26 cellular contexts compared by ENCODE assay signal in the genomic region with DNA sequence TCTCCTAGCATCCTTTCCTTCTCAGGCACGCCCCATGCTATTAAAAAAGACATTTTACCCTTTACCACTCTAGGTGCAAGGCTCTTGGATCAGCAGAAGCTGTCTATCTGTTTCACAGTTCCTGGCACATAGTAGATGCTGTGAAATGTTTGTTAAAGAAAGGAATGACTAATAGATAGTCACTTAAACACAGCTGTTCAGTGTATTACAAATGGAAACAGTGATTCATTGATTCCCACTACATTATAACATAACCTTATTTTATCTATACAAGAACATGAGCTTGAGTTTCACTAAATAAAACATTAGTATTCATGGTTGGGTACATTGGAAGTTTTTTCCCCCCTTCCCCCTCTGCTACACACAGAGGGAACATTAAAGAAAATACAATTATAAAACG.
A peak's percentile ranks its signal among the peaks of the same experiment; 100 is the strongest.
DNase-seq lines count a peak whose midpoint lies in the region; ATAC-seq, FAIRE-seq and TF ChIP-seq lines count a peak whose summit lies in the region.
"Had no signal": no experiment of that assay in that cellular context is flagged by ENCODE, and none has a peak within 500 bp of the region (broad histone marks: within the 10 kb centered on the region; RNA-seq: fewer than 3 reads in every experiment).

No MANE protein-coding gene starts in this region.

- no peaks in the 10 kb centered on the region for H4K20me1 ChIP-seq in astrocyte (ENCODE audit: insufficient read depth, low read length)

- no peak overlapping the region for H3K4me3 ChIP-seq in astrocyte (ENCODE audit: insufficient read depth, low read depth, low read length)
- no peak overlapping the region for H3K4me3 ChIP-seq in uterus
- H3K4me3 ChIP-seq in SJCRH30: no peak overlapping the region
- H3K4me3 ChIP-seq: adrenal gland, GM23338, right lobe of liver, upper lobe of right lung had no signal

- H2AFZ ChIP-seq in astrocyte (ENCODE audit: low read depth, low read length): no peak overlapping the region
- H2AFZ ChIP-seq: GM23338, parathyroid adenoma had no signal

- H3K27me3 ChIP-seq in astrocyte (ENCODE audit: insufficient read depth, low read length) (no peaks in the 10 kb centered on the region), uterus (no peaks in the 10 kb centered on the region), SJCRH30 (no peaks in the 10 kb centered on the region)
- H3K27me3 ChIP-seq: adrenal gland, right lobe of liver, upper lobe of right lung had no signal

- H3K27me3 Mint-ChIP-seq in astrocyte (ENCODE audit: low read depth, unreplicated experiment): no peaks in the 10 kb centered on the region
- no peaks in the 10 kb centered on the region for H3K27me3 Mint-ChIP-seq in neural crest cell (ENCODE audit: low read depth)
- H3K27me3 Mint-ChIP-seq: central memory CD8-positive, alpha-beta T cell; naive thymus-derived CD4-positive, alpha-beta T cell had no signal

- TF ChIP-seq CTCF in astrocyte (IDR thresholded peaks at IDR 0.05; ENCODE audit: insufficient read depth, low read depth, low read length): no peak
- no peak for TF ChIP-seq CTCF in neural crest cell (conservative IDR thresholded peaks at IDR 0.05)
- no peak for TF ChIP-seq CTCF in uterus (IDR thresholded peaks at IDR 0.05)

- no peaks in the 10 kb centered on the region for H3K79me2 ChIP-seq in astrocyte (ENCODE audit: insufficient read depth, low read length)
- H3K79me2 ChIP-seq: parathyroid adenoma had no signal

- DNase-seq in H4 (ENCODE audit: low spot score): peak; percentile 19
- DNase-seq in astrocyte (ENCODE audit: low read depth): peak; percentile 91
- peak; percentile 45 for DNase-seq in fibroblast of gingiva (ENCODE audit: low read depth)
- DNase-seq in neural crest cell (ENCODE audit: low read depth, low spot score): no peak
- DNase-seq in uterus: no peak
- DNase-seq in SJCRH30: no peak
- DNase-seq in NCI-H2107 treated with DMSO at 0.1 percent for 48 hours (lab: John Stamatoyannopoulos, UW; ENCODE audit: unreplicated experiment): no peak
- DNase-seq: ACHN; activated CD4-positive, alpha-beta T cell treated with anti-CD3 and anti-CD28 coated beads, Interleukin-2, amount 50 U/mL, for 4 hours; activated effector memory CD4-positive, alpha-beta T cell treated with Interleukin-2 at 50 U/mL for 16 hours; adrenal gland; Calu3; glutamatergic neuron; naive thymus-derived CD4-positive, alpha-beta T cell; NCI-H1105 treated with DMSO at 0.1 percent for 48 hours; NCI-H510A treated with DMSO at 0.1 percent for 48 hours; NK-92 treated with Interleukin-12 subunit alpha and Interleukin-12 subunit beta, amount 100 ng/mL, for 24 hours; right lobe of liver; upper lobe of right lung had no signal

- peak overlapping the region; percentile 16 for H3K27ac Mint-ChIP-seq in astrocyte (ENCODE audit: unreplicated experiment)
- peak overlapping the region; percentile 9 for H3K27ac Mint-ChIP-seq in neural crest cell (ENCODE audit: unreplicated experiment)
- H3K27ac Mint-ChIP-seq: GM23338; naive thymus-derived CD4-positive, alpha-beta T cell had no signal

- no peaks in the 10 kb centered on the region for H3K36me3 ChIP-seq in astrocyte (ENCODE audit: insufficient read depth, low read length)
- no peaks in the 10 kb centered on the region for H3K36me3 ChIP-seq in uterus
- no peaks in the 10 kb centered on the region for H3K36me3 ChIP-seq in SJCRH30
- H3K36me3 ChIP-seq: adrenal gland, right lobe of liver, upper lobe of right lung had no signal

- H3K36me3 Mint-ChIP-seq in astrocyte (ENCODE audit: low read depth, unreplicated experiment) (peaks cover 4% of the 10 kb centered on the region), neural crest cell (ENCODE audit: low read depth) (peaks cover 9% of the 10 kb centered on the region)
- H3K36me3 Mint-ChIP-seq: naive thymus-derived CD4-positive, alpha-beta T cell had no signal

- H3K4me3 Mint-ChIP-seq in astrocyte (ENCODE audit: unreplicated experiment): no peak overlapping the region
- no peak overlapping the region for H3K4me3 Mint-ChIP-seq in neural crest cell
- H3K4me3 Mint-ChIP-seq: central memory CD8-positive, alpha-beta T cell; GM23338; naive thymus-derived CD4-positive, alpha-beta T cell had no signal

- peaks cover 18% of the 10 kb centered on the region for H3K4me1 Mint-ChIP-seq in astrocyte (ENCODE audit: low read depth, unreplicated experiment)
- H3K4me1 Mint-ChIP-seq in neural crest cell: peaks cover 21% of the 10 kb centered on the region
- H3K4me1 Mint-ChIP-seq: central memory CD8-positive, alpha-beta T cell; GM23338; naive thymus-derived CD4-positive, alpha-beta T cell had no signal

- TF ChIP-seq POLR2A in uterus (IDR thresholded peaks at IDR 0.05): no peak

- no peak overlapping the region for H3K9ac ChIP-seq in astrocyte (ENCODE audit: low read length)
- H3K9ac ChIP-seq: parathyroid adenoma had no signal

- no peak overlapping the region for H3K4me2 ChIP-seq in astrocyte (ENCODE audit: low read length)
- H3K4me2 ChIP-seq: GM23338 had no signal

- H3K27ac ChIP-seq in astrocyte (ENCODE audit: low read depth, low read length): peak overlapping the region; percentile 16
- H3K27ac ChIP-seq in uterus: no peak overlapping the region
- no peak overlapping the region for H3K27ac ChIP-seq in SJCRH30
- H3K27ac ChIP-seq: adrenal gland, C4-2B, parathyroid adenoma, right lobe of liver, upper lobe of right lung had no signal

- H3K4me1 ChIP-seq in astrocyte (ENCODE audit: insufficient read depth, low read length) (peaks cover 11% of the 10 kb centered on the region), uterus (no peaks in the 10 kb centered on the region), SJCRH30 (no peaks in the 10 kb centered on the region)
- H3K4me1 ChIP-seq: adrenal gland, parathyroid adenoma, right lobe of liver, upper lobe of right lung had no signal

- no peak for FAIRE-seq in astrocyte (lab: Jason Lieb, UNC)
- FAIRE-seq: GM19239 had no signal

- intact Hi-C loops in uterus (cut with DNase I; ENCODE audit: low total_unique reads): no loop called here

- peaks cover 5% of the 10 kb centered on the region for H3K9me3 Mint-ChIP-seq in astrocyte (ENCODE audit: unreplicated experiment)
- peaks cover 7% of the 10 kb centered on the region for H3K9me3 Mint-ChIP-seq in neural crest cell
- H3K9me3 Mint-ChIP-seq: GM23338 had no signal

- H3K9me3 ChIP-seq in astrocyte (ENCODE audit: insufficient read depth, low read depth, low read length) (no peaks in the 10 kb centered on the region), uterus (no peaks in the 10 kb centered on the region), SJCRH30 (replicated peaks) (no peaks in the 10 kb centered on the region)
- H3K9me3 ChIP-seq: adrenal gland, right lobe of liver, upper lobe of right lung had no signal

- no peak for ATAC-seq in GM18519 (IDR thresholded peaks at IDR 0.05; ENCODE audit: low FRiP score, unreplicated experiment)
- ATAC-seq: GM23338; naive thymus-derived CD4-positive, alpha-beta T cell; SK-N-SH treated with all-trans-retinoic acid at 6 μM for 48 hours; upper lobe of right lung had no signal

Comparison
In these comparisons a context has a peak if more than half of its experiments do, and no peak if none do; other contexts are left out.
1. DNase-seq: peak in H4 (single experiment), astrocyte (single experiment) and fibroblast of gingiva (single experiment); none in neural crest cell (single experiment), uterus (0 of 2), SJCRH30 (0 of 2) and NCI-H2107 treated with DMSO at 0.1 percent for 48 hours (single experiment).